8 cellular contexts compared by ENCODE assay signal in the genomic region with DNA sequence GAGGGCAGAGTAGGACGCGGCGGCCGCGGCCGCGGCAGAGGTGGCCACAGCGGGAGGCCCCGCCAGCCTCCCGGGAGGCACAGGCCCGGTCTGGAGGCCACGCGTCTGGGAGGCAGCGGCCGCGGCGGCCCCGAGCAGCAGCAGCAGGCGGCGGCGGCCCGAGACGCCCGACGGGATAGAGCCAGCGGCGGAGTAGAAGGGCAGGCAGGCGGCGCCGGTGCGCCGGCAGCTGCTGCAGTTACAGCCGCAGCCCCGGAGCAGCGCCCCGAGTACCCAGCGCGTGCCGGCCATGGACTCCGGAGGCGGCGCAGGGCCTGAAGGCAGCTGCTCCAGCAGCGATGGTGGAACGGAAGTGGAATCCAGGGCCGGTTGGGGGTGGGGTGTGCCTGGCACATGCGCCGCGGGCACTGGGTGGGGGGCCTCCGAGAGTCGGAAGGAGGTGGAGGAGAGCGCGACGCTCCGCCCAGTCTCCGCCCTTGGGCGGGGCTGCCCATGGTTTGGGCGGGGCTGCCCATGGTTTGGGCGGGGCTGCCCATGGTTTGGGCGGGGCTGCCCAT. TPM values are rescaled to one million over a fixed set of nuclear protein-coding genes. Genes with fewer than 3 reads are reported as not detected.
DNase-seq lines count a peak whose midpoint lies in the region; TF ChIP-seq lines count a peak whose summit lies in the region.

A gene with protein sequence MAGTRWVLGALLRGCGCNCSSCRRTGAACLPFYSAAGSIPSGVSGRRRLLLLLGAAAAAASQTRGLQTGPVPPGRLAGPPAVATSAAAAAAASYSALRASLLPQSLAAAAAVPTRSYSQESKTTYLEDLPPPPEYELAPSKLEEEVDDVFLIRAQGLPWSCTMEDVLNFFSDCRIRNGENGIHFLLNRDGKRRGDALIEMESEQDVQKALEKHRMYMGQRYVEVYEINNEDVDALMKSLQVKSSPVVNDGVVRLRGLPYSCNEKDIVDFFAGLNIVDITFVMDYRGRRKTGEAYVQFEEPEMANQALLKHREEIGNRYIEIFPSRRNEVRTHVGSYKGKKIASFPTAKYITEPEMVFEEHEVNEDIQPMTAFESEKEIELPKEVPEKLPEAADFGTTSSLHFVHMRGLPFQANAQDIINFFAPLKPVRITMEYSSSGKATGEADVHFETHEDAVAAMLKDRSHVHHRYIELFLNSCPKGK (minus strand): TSS at position 354 of the 557 bp plus-strand sequence. CDS start 63 bp downstream, at position 291.

- intact Hi-C loops in stomach (cut with DNase I; ENCODE audit: low total_unique reads) = loop anchor here (10.0 kb wide), 1 partner anchor 155 kb away; a partner anchor contains a TSS

- TF ChIP-seq CTCF in LNCaP clone FGC (IDR thresholded peaks at IDR 0.05; ENCODE audit: control insufficient read depth, extremely low read depth, insufficient read depth) (0 out of 2 replicates have a peak, but pooled peaks have one; percentile 3), fibroblast of villous mesenchyme (IDR thresholded peaks at IDR 0.05; ENCODE audit: insufficient read depth, low read depth, low read length) (no peak), neural crest cell (conservative IDR thresholded peaks at IDR 0.05) (no peak), stomach (IDR thresholded peaks at IDR 0.05) (no peak)

- H3K4me3 Mint-ChIP-seq in neural crest cell = peak within 1 kb of the TSS; percentile 98

- peaks cover 5 to 13% (median 12%) of the 10 kb centered on the region in 4 donors for H3K36me3 ChIP-seq in stomach

- peak in 1 of 4 donors; percentile 67 for TF ChIP-seq POLR2A in stomach (IDR thresholded peaks at IDR 0.05)

- no peaks in the 10 kb centered on the region for H3K9me3 ChIP-seq in stomach

- in situ Hi-C loops in G401 (cut with HindIII; ENCODE audit: low sequenced_read_pairs) = no loop called here

- peak within 1 kb of the TSS; percentile 81 for H3K4me3 ChIP-seq in LNCaP clone FGC (ENCODE audit: low read depth, low read length)
- peak within 1 kb of the TSS; percentile 91 for H3K4me3 ChIP-seq in fibroblast of villous mesenchyme (ENCODE audit: low read depth, low read length)
- H3K4me3 ChIP-seq in stomach = peak within 1 kb of the TSS; percentile 78 to 94 (median 89)

- H3K4me1 ChIP-seq in stomach = peaks cover 4 to 47% (median 24%) of the 10 kb centered on the region in 4 donors

- no peaks in the 10 kb centered on the region for H3K27me3 Mint-ChIP-seq in neural crest cell (ENCODE audit: low read depth)

- H3K27ac ChIP-seq in stomach = peak within 1 kb of the TSS; percentile 95 to 99 (median 97)

- DNase-seq in G401 (ENCODE audit: low spot score) = peak; percentile 91
- peak; percentile 76 for DNase-seq in GOT3 (lab: John Stamatoyannopoulos, UW)
- peak; percentile 73 for DNase-seq in LNCaP clone FGC (ENCODE audit: low read depth)
- peak; percentile 36 for DNase-seq in SHP77 treated with DMSO at 0.1 percent for 48 hours (lab: John Stamatoyannopoulos, UW)
- DNase-seq in activated effector memory CD4-positive, alpha-beta T cell treated with anti-CD3 and anti-CD28 coated beads, Interleukin-2, amount 50 U/mL, for 16 hours = peak; percentile 98
- peak; percentile 95 for DNase-seq in fibroblast of villous mesenchyme (ENCODE audit: low read depth)
- DNase-seq in neural crest cell (ENCODE audit: low read depth, low spot score) = peak; percentile 88
- DNase-seq in stomach = peak; percentile 94

- peak within 1 kb of the TSS; percentile 99 for H3K27ac Mint-ChIP-seq in neural crest cell (ENCODE audit: unreplicated experiment)

- 0 to 2% (median 0%) methylated on average over 31 to 57 of the region's 59 CpGs; no CpG with 5 or more reads in 1 of the 5 donors for WGBS in stomach, 5 donors

- peaks cover 6% of the 10 kb centered on the region for H3K36me3 Mint-ChIP-seq in neural crest cell (ENCODE audit: low read depth)

- H3K4me1 Mint-ChIP-seq in neural crest cell = peaks cover 12% of the 10 kb centered on the region

- H3K27me3 ChIP-seq in stomach = no peaks in the 10 kb centered on the region

- no peak for TF ChIP-seq EP300 in stomach (IDR thresholded peaks at IDR 0.05)

- no peaks in the 10 kb centered on the region for H3K9me3 Mint-ChIP-seq in neural crest cell

RNA-seq across cellular contexts. Expression of the gene that starts here (rescaled TPM):
- total RNA-seq in G401 (2014; rRNA removed; shearing (Covaris generic)) = 107 and 120 TPM in 2 replicates
- 78.3 and 117 TPM in 2 replicates for total RNA-seq in fibroblast of villous mesenchyme
- 77.3 and 80.0 TPM in 2 replicates for total RNA-seq in neural crest cell
- total RNA-seq in stomach = 10 to 100 TPM; 24.0 to 86.5 (median 60.0) TPM
- 10 to 100 TPM; 40.4 to 61.6 (median 52.9) TPM for polyA plus RNA-seq in stomach

Comparison
In these comparisons a context has a peak if more than half of its experiments do, and no peak if none do; other contexts are left out.
1. Peak in every context shown above with its lines: DNase-seq, H3K4me3 ChIP-seq and H3K27ac ChIP-seq.
2. DNase-seq: peak in every context shown above with its lines; median percentile 98 in activated effector memory CD4-positive, alpha-beta T cell treated with anti-CD3 and anti-CD28 coated beads, Interleukin-2, amount 50 U/mL, for 16 hours; 95 in fibroblast of villous mesenchyme; 94 in stomach; 91 in G401; 88 in neural crest cell; 76 in GOT3; 73 in LNCaP clone FGC; 36 in SHP77 treated with DMSO at 0.1 percent for 48 hours.